ENCODE assay signal across 2 cellular contexts in the genomic region with DNA sequence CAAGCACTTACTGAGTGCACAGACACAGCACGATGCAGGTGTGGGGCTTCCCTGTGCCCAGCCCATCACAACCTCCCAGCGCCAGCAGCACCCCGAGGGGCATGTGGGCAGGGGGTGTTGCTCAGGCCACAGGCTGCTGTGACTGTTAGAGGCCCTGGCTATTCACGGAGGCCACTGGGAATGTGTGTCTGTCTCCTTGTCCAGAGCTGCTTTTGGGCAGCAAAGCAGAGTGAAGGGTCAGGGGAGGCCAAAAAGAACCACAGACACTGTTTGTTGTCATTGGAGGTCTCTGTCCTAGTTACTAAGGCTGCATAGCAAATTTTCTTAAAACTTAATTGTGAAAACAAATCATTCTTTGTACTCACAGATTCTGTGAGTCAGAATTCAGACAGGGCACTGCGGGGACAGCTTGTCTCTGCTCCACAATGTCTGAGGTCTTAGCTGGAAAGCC.
TF ChIP-seq lines count a peak whose summit lies in the region.

No MANE protein-coding gene starts in this region.

TF ChIP-seq in SK-N-SH treated with all-trans-retinoic acid at 6 μM for 48 hours, 23 proteins besides CTCF, POLR2A, EP300 and RAD21:
- TF ChIP-seq CSDC2 (CRISPR knock-in tag; IDR thresholded peaks at IDR 0.05) (no peak), TCF4 (CRISPR knock-in tag; IDR thresholded peaks at IDR 0.05; ENCODE audit: borderline replicate concordance) (no peak), ZFP3 (CRISPR knock-in tag; IDR thresholded peaks at IDR 0.05) (no peak)
- TF ChIP-seq, protein P1, sequence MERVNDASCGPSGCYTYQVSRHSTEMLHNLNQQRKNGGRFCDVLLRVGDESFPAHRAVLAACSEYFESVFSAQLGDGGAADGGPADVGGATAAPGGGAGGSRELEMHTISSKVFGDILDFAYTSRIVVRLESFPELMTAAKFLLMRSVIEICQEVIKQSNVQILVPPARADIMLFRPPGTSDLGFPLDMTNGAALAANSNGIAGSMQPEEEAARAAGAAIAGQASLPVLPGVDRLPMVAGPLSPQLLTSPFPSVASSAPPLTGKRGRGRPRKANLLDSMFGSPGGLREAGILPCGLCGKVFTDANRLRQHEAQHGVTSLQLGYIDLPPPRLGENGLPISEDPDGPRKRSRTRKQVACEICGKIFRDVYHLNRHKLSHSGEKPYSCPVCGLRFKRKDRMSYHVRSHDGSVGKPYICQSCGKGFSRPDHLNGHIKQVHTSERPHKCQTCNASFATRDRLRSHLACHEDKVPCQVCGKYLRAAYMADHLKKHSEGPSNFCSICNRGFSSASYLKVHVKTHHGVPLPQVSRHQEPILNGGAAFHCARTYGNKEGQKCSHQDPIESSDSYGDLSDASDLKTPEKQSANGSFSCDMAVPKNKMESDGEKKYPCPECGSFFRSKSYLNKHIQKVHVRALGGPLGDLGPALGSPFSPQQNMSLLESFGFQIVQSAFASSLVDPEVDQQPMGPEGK (CRISPR knock-in tag; IDR thresholded peaks at IDR 0.05; ENCODE audit: borderline replicate concordance) = no peak
TF ChIP-seq in SK-N-SH treated with all-trans-retinoic acid at 6 μM for 48 hours: peak in this region for 0.

TF ChIP-seq in SK-N-SH, 30 proteins besides CTCF, POLR2A, EP300 and RAD21:
- TF ChIP-seq, protein P2, sequence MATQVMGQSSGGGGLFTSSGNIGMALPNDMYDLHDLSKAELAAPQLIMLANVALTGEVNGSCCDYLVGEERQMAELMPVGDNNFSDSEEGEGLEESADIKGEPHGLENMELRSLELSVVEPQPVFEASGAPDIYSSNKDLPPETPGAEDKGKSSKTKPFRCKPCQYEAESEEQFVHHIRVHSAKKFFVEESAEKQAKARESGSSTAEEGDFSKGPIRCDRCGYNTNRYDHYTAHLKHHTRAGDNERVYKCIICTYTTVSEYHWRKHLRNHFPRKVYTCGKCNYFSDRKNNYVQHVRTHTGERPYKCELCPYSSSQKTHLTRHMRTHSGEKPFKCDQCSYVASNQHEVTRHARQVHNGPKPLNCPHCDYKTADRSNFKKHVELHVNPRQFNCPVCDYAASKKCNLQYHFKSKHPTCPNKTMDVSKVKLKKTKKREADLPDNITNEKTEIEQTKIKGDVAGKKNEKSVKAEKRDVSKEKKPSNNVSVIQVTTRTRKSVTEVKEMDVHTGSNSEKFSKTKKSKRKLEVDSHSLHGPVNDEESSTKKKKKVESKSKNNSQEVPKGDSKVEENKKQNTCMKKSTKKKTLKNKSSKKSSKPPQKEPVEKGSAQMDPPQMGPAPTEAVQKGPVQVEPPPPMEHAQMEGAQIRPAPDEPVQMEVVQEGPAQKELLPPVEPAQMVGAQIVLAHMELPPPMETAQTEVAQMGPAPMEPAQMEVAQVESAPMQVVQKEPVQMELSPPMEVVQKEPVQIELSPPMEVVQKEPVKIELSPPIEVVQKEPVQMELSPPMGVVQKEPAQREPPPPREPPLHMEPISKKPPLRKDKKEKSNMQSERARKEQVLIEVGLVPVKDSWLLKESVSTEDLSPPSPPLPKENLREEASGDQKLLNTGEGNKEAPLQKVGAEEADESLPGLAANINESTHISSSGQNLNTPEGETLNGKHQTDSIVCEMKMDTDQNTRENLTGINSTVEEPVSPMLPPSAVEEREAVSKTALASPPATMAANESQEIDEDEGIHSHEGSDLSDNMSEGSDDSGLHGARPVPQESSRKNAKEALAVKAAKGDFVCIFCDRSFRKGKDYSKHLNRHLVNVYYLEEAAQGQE (IDR thresholded peaks at IDR 0.05; ENCODE audit: low read depth, low read length) = no peak
- TF ChIP-seq POLR2AphosphoS5 (IDR thresholded peaks at IDR 0.05; ENCODE audit: low read depth, low read length) = no peak
- TF ChIP-seq EZH2phosphoT487 (IDR thresholded peaks at IDR 0.05; ENCODE audit: borderline replicate concordance, low read depth) = no peak
- no peak for TF ChIP-seq ELF1 (IDR thresholded peaks at IDR 0.05)
- TF ChIP-seq, protein P3, sequence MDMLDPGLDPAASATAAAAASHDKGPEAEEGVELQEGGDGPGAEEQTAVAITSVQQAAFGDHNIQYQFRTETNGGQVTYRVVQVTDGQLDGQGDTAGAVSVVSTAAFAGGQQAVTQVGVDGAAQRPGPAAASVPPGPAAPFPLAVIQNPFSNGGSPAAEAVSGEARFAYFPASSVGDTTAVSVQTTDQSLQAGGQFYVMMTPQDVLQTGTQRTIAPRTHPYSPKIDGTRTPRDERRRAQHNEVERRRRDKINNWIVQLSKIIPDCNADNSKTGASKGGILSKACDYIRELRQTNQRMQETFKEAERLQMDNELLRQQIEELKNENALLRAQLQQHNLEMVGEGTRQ (IDR thresholded peaks at IDR 0.05; ENCODE audit: borderline replicate concordance, low read depth, low read length) = no peak
